ENCODE assay signal across 8 cellular contexts in genomic region chr22:27804683-27805297, GRCh38. TPM values are rescaled to one million over a fixed set of nuclear protein-coding genes. Genes with fewer than 3 reads are reported as not detected.
DNase-seq lines count a peak whose midpoint lies in the region; ATAC-seq and TF ChIP-seq lines count a peak whose summit lies in the region.

No MANE protein-coding gene starts in this region.

- peak overlapping the region; percentile 23 to 90 (median 74) for H3K4me3 Mint-ChIP-seq in CD4-positive, alpha-beta memory T cell
- H3K4me3 Mint-ChIP-seq in HFFc6: no peak overlapping the region
- H3K4me3 Mint-ChIP-seq in glutamatergic neuron (ENCODE audit: unreplicated experiment): no peak overlapping the region

- CTCF ChIA-PET in CD4-positive, alpha-beta memory T cell (lab: Charles Lee; ENCODE audit: partially characterized antibody): interaction anchor here (1.0 to 1.6 kb wide), 2 partner anchors 1124 to 1126 kb away, joined by 3 to 6 read pairs; no protein-coding TSS in a partner anchor
- CTCF ChIA-PET in PC-3 (lab: Charles Lee): no interaction called here

- no peaks in the 10 kb centered on the region for H4K20me1 ChIP-seq in PC-3 (ENCODE audit: low read length)

- POLR2A ChIA-PET in CD4-positive, alpha-beta memory T cell (lab: Charles Lee; ENCODE audit: partially characterized antibody): no interaction called here
- POLR2A ChIA-PET in PC-3 (lab: Charles Lee; ENCODE audit: unreplicated experiment): no interaction called here

- H3K4me3 ChIP-seq in CD4-positive, alpha-beta memory T cell (ENCODE audit: low read length in 2 of 2): no peak overlapping the region
- H3K4me3 ChIP-seq in PC-3 (ENCODE audit: low read length): no peak overlapping the region

- peaks cover 21% of the 10 kb centered on the region for H3K4me1 ChIP-seq in CD4-positive, alpha-beta memory T cell (ENCODE audit: insufficient read depth, low read length)
- H3K4me1 ChIP-seq in PC-3 (ENCODE audit: insufficient read depth, low read length): peaks cover 9% of the 10 kb centered on the region

- peak; percentile 81 for ATAC-seq in PC-3
- ATAC-seq in GM19328 (IDR thresholded peaks at IDR 0.05; ENCODE audit: unreplicated experiment): no peak

- H3K27me3 Mint-ChIP-seq in CD4-positive, alpha-beta memory T cell: peaks cover 16 to 23% of the 10 kb centered on the region in 2 donors
- peaks cover 17% of the 10 kb centered on the region for H3K27me3 Mint-ChIP-seq in HFFc6 (ENCODE audit: insufficient read depth)
- H3K27me3 Mint-ChIP-seq in glutamatergic neuron (ENCODE audit: unreplicated experiment): peaks cover 17% of the 10 kb centered on the region

- TF ChIP-seq CTCF in HFFc6 (IDR thresholded peaks at IDR 0.05) (peak; percentile 86), PC-3 (conservative IDR thresholded peaks at IDR 0.05; ENCODE audit: low read depth, low read length) (peak; percentile 74), glutamatergic neuron (IDR thresholded peaks at IDR 0.05; ENCODE audit: partially characterized antibody, unreplicated experiment) (peak; percentile 72)

- H3K9me3 ChIP-seq in CD4-positive, alpha-beta memory T cell (ENCODE audit: control insufficient read depth in 1 of 2, low read length in 2 of 2): no peaks in the 10 kb centered on the region
- H3K9me3 ChIP-seq in PC-3 (ENCODE audit: low read length): no peaks in the 10 kb centered on the region

- no TSS peak for BruUV-seq in PC-3 (replicated peaks; lab: Mats Ljungman, UMichigan)

- no peaks in the 10 kb centered on the region for H3F3A ChIP-seq in PC-3 (ENCODE audit: low read length, unreplicated experiment)

- H3K27me3 ChIP-seq in CD4-positive, alpha-beta memory T cell (ENCODE audit: insufficient read depth, low read length): peaks cover 6% of the 10 kb centered on the region
- peaks cover 9% of the 10 kb centered on the region for H3K27me3 ChIP-seq in PC-3 (ENCODE audit: low read length)

- DNase-seq in CD4-positive, alpha-beta memory T cell: peak in 4 of 5 donors; percentile 33 to 40 (median 38)
- DNase-seq in HFFc6 (peak; percentile 46), PC-3 (peak; percentile 66), glutamatergic neuron (peak; percentile 81), pons (ENCODE audit: low spot score) (peak; percentile 68), mesenteric fat pad (ENCODE audit: low spot score) (no peak)
- DNase-seq in activated naive CD4-positive, alpha-beta T cell (lab: John Stamatoyannopoulos, UW): peak in 3 of 4 experiments; percentile 11 to 32 (median 11)

- no peak overlapping the region for H2AFZ ChIP-seq in PC-3 (ENCODE audit: low read length)

- no peak overlapping the region for H3K9ac ChIP-seq in PC-3 (ENCODE audit: low read length)

- H3K36me3 ChIP-seq in CD4-positive, alpha-beta memory T cell (ENCODE audit: insufficient read depth, low read length): no peaks in the 10 kb centered on the region
- H3K36me3 ChIP-seq in PC-3 (ENCODE audit: low read depth, low read length): no peaks in the 10 kb centered on the region

- H3K27ac ChIP-seq in CD4-positive, alpha-beta memory T cell (ENCODE audit: low read depth, low read length): no peak overlapping the region
- H3K27ac ChIP-seq in PC-3 (ENCODE audit: low read length): no peak overlapping the region

- peak overlapping the region in 1 of 7 donors; percentile 70 for H3K27ac Mint-ChIP-seq in CD4-positive, alpha-beta memory T cell
- H3K27ac Mint-ChIP-seq in HFFc6 (no peak overlapping the region), glutamatergic neuron (ENCODE audit: unreplicated experiment) (no peak overlapping the region)

- H3K4me1 Mint-ChIP-seq in CD4-positive, alpha-beta memory T cell: peaks cover 13 to 23% (median 15%) of the 10 kb centered on the region in 4 donors
- H3K4me1 Mint-ChIP-seq in HFFc6 (ENCODE audit: low read depth) (peaks cover 5% of the 10 kb centered on the region; the same call in 1 of the 2 replicates), glutamatergic neuron (ENCODE audit: low read depth, unreplicated experiment) (peaks cover 9% of the 10 kb centered on the region)

- H3K36me3 Mint-ChIP-seq in CD4-positive, alpha-beta memory T cell: no peaks in the 10 kb centered on the region
- H3K36me3 Mint-ChIP-seq in HFFc6 (ENCODE audit: low read depth) (no peaks in the 10 kb centered on the region), glutamatergic neuron (ENCODE audit: unreplicated experiment) (no peaks in the 10 kb centered on the region)

- no peaks in the 10 kb centered on the region for H3K79me2 ChIP-seq in PC-3 (ENCODE audit: low read length)

- H3K9me3 Mint-ChIP-seq in CD4-positive, alpha-beta memory T cell: no peaks in the 10 kb centered on the region
- H3K9me3 Mint-ChIP-seq in HFFc6 (no peaks in the 10 kb centered on the region), glutamatergic neuron (ENCODE audit: unreplicated experiment) (peaks cover 5% of the 10 kb centered on the region)

- no peaks in the 10 kb centered on the region for H3K9me2 ChIP-seq in PC-3 (replicated peaks; ENCODE audit: low read length)

- H3K4me2 ChIP-seq in PC-3 (ENCODE audit: low read length): peak overlapping the region; percentile 70

- intact Hi-C loops in CD4-positive, alpha-beta memory T cell (cut with micrococcal nuclease): loop anchor here (1.0 to 5.0 kb wide), 4 partner anchors 967 to 1427 kb away; no protein-coding TSS in a partner anchor
- intact Hi-C loops in PC-3 (cut with micrococcal nuclease): loop anchor here (2.0 to 5.0 kb wide), 2 partner anchors 398 to 1042 kb away; no protein-coding TSS in a partner anchor

RNA-seq across cellular contexts. Expression of gene MN1, which starts 3.2 kb away (rescaled TPM):
- total RNA-seq in CD4-positive, alpha-beta memory T cell: under 1 TPM; 0.35 to 0.58 TPM
- polyA plus RNA-seq in CD4-positive, alpha-beta memory T cell: under 1 TPM in 1 of 2 donors, not detected in 1; 0.02 TPM
- under 1 TPM; 0.09 to 0.14 (median 0.12) TPM for total RNA-seq in HFFc6 (2021; fragmentation: NEBNext Ultra II Directional; extraction: Animal tissue kit (Norgen Biotek cat#: 25700))
- 2.7 and 3.1 TPM in 2 replicates for total RNA-seq in PC-3 (2014; rRNA removed)
- total RNA-seq in glutamatergic neuron (ENCODE audit: unreplicated experiment): 0.91 TPM
- total RNA-seq in mesenteric fat pad: 10.2 TPM

Comparison
In these comparisons a context has a peak if more than half of its experiments do, and no peak if none do; other contexts are left out.
1. H3K4me3 Mint-ChIP-seq: peak in CD4-positive, alpha-beta memory T cell (8 of 8); none in HFFc6 (single experiment) and glutamatergic neuron (single experiment).
2. Peak in every context shown above with its lines, with median percentiles within 50 percentile points of each other: CTCF ChIP-seq.